Comparison of ENCODE assay signal across 8 cellular contexts in the genomic region with DNA sequence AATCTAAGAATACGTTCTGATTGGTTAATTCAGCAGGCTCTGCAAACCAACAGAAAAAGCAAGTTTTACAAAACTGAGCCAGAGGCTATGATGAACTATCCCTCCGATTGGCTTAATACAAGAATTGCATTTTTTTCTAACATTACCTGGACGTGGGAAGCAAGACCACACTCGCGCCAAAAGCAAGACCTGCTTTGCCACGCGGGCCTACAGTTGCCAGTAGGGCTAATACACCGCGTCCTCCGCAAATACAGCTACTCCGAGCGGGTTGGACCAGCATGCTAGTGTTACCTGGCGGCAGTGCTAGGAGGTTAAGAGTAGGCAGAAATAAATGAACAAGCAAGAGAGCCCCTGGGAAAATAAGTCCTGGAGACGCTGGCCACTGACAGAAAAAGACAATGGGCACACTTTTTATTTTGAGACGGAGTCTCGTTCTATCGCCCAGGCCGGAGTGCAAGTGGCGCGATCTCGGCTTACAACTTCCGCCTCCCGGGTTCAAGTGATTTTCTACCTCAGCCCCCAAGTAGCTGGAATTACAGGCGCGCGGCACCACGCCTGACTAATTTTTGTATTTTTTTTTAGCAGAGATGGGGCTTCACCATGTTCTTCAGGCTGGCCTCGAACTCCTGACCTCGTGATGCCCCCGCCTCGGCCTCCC.
DNase-seq lines count a peak whose midpoint lies in the region; ATAC-seq, FAIRE-seq and TF ChIP-seq lines count a peak whose summit lies in the region.

No MANE protein-coding gene starts in this region.

- ATAC-seq in GM18868 (IDR thresholded peaks at IDR 0.05; ENCODE audit: unreplicated experiment): peak; percentile 13
- ATAC-seq in HG03571 (IDR thresholded peaks at IDR 0.05; ENCODE audit: unreplicated experiment): peak; percentile 12
- peak; percentile 9 for ATAC-seq in sciatic nerve

- peak; percentile 83 for DNase-seq in activated CD8-positive, alpha-beta memory T cell treated with anti-CD3 and anti-CD28 coated beads, Interleukin-2, amount 50 U/mL, for 48 hours
- DNase-seq in fibroblast of pulmonary artery (ENCODE audit: low read depth): peak; percentile 81
- DNase-seq in sciatic nerve (ENCODE audit: low spot score): no peak
- no peak for DNase-seq in nucleus accumbens (lab: John Stamatoyannopoulos, UW)
- DNase-seq in D721Med (ENCODE audit: insufficient read length, low spot score): no peak
- DNase-seq in NCI-H2196 (lab: John Stamatoyannopoulos, UW; ENCODE audit: unreplicated experiment): no peak

- H3K4me3 ChIP-seq in fibroblast of pulmonary artery (replicated peaks; ENCODE audit: low read depth, low read length): peak overlapping the region; percentile 66

- intact Hi-C loops in sciatic nerve (cut with DNase I): no loop called here

- FAIRE-seq in D721Med (lab: Jason Lieb, UNC): no peak

- TF ChIP-seq CTCF in fibroblast of pulmonary artery (IDR thresholded peaks at IDR 0.05; ENCODE audit: low read length, missing control alignments) (no peak), D721Med (IDR thresholded peaks at IDR 0.05; ENCODE audit: insufficient read depth, missing control alignments) (no peak)

Comparison
In these comparisons a context has a peak if more than half of its experiments do, and no peak if none do; other contexts are left out.
1. DNase-seq: peak in activated CD8-positive, alpha-beta memory T cell treated with anti-CD3 and anti-CD28 coated beads, Interleukin-2, amount 50 U/mL, for 48 hours (single experiment) and fibroblast of pulmonary artery (single experiment); none in sciatic nerve (single experiment), nucleus accumbens (0 of 56), D721Med (single experiment) and NCI-H2196 (single experiment).
2. Peak in every context shown above with its lines, with median percentiles within 50 percentile points of each other: ATAC-seq.